29 cellular contexts compared by ENCODE assay signal in genomic region chr20:10527781-10528180, GRCh38.
"Had no signal": no experiment of that assay in that cellular context is flagged by ENCODE, and none has a peak within 500 bp of the region (broad histone marks: within the 10 kb centered on the region; RNA-seq: fewer than 3 reads in every experiment).

No MANE protein-coding gene starts in this region.

- H3K4me1 Mint-ChIP-seq: activated CD4-positive, alpha-beta T cell treated with anti-CD3 and anti-CD28 coated beads, Interleukin-2, amount 10 ng/mL, durations not matched to agents 24 days and 14 days had no signal

- H3K27me3 Mint-ChIP-seq: activated CD4-positive, alpha-beta T cell treated with anti-CD3 and anti-CD28 coated beads, Interleukin-2, amount 10 ng/mL, durations not matched to agents 24 days and 14 days; activated CD8-positive, alpha-beta T cell treated with anti-CD3 and anti-CD28 coated beads for 36 hours; activated naive CD4-positive, alpha-beta T cell treated with anti-CD3 and anti-CD28 coated beads, Interleukin-2, amount 50 U/mL, for 24 hours; activated naive CD8-positive, alpha-beta T cell treated with anti-CD3 and anti-CD28 coated beads, Interleukin-2, amount 10 ng/mL, durations not matched to agents 7 days and 5 days had no signal

- H3K4me3 Mint-ChIP-seq: activated CD4-positive, alpha-beta T cell treated with anti-CD3 and anti-CD28 coated beads, Interleukin-2, amount 10 ng/mL, durations not matched to agents 24 days and 14 days; activated CD8-positive, alpha-beta T cell treated with anti-CD3 and anti-CD28 coated beads for 36 hours; activated naive CD4-positive, alpha-beta T cell treated with anti-CD3 and anti-CD28 coated beads, Interleukin-2, amount 50 U/mL, for 24 hours; activated naive CD8-positive, alpha-beta T cell treated with anti-CD3 and anti-CD28 coated beads, Interleukin-2, amount 10 ng/mL, durations not matched to agents 7 days and 5 days; activated T-cell treated with anti-CD3 and anti-CD28 coated beads, Interleukin-2, amount 50 U/mL, for 72 hours; T-helper 1 cell treated with Interleukin-12 subunit alpha and Interleukin-12 subunit beta and Interleukin-4 antibody, amounts not matched to agents 30 μg/mL and 1 μg/mL, for 36 hours; T-helper 2 cell treated with Interferon-gamma antibody and Interleukin-4, amounts not matched to agents 5 μg/mL and 100 μg/mL, for 36 hours had no signal

- H3K27ac Mint-ChIP-seq: activated CD4-positive, alpha-beta T cell treated with anti-CD3 and anti-CD28 coated beads, Interleukin-2, amount 10 ng/mL, durations not matched to agents 24 days and 14 days; activated CD8-positive, alpha-beta T cell treated with anti-CD3 and anti-CD28 coated beads for 36 hours; activated naive CD4-positive, alpha-beta T cell treated with anti-CD3 and anti-CD28 coated beads, Interleukin-2, amount 50 U/mL, for 24 hours; activated naive CD8-positive, alpha-beta T cell treated with anti-CD3 and anti-CD28 coated beads, Interleukin-2, amount 10 ng/mL, durations not matched to agents 7 days and 5 days; activated T-cell treated with anti-CD3 and anti-CD28 coated beads, Interleukin-2, amount 50 U/mL, for 72 hours; activated T-helper 2 cell treated with anti-CD3 and anti-CD28 coated beads, Interferon-gamma antibody, Interleukin-2, Interleukin-4, amounts not matched to agents 10 μg/mL and 5 μg/mL and 100 μg/mL, durations not matched to agents 14 hours and 24 hours and 36 hours; T-helper 1 cell treated with Interleukin-12 subunit alpha and Interleukin-12 subunit beta and Interleukin-4 antibody, amounts not matched to agents 30 μg/mL and 1 μg/mL, for 36 hours; T-helper 2 cell treated with Interferon-gamma antibody and Interleukin-4, amounts not matched to agents 5 μg/mL and 100 μg/mL, for 36 hours had no signal

- ATAC-seq: activated CD8-positive, alpha-beta T cell treated with anti-CD3 and anti-CD28 coated beads for 36 hours; activated T-cell treated with anti-CD3 and anti-CD28 coated beads, Interleukin-2, amount 50 U/mL, for 72 hours; PC-3 had no signal

- DNase-seq: activated CD4-positive, alpha-beta T cell treated with anti-CD3 and anti-CD28 coated beads, Interleukin-2, amount 10 ng/mL, durations not matched to agents 24 days and 14 days; activated CD4-positive, alpha-beta T cell treated with anti-CD3 and anti-CD28 coated beads, Interleukin-2, amount 50 U/mL, for 4 hours; activated CD8-positive, alpha-beta T cell treated with anti-CD3 and anti-CD28 coated beads for 36 hours; activated gamma-delta T cell; activated naive CD4-positive, alpha-beta T cell treated with Interleukin-2 at 50 U/mL for 16 hours; activated naive CD8-positive, alpha-beta T cell treated with anti-CD3 and anti-CD28 coated beads, Interleukin-2, amount 10 ng/mL, durations not matched to agents 7 days and 5 days; activated T-cell treated with anti-CD3 and anti-CD28 coated beads, Interleukin-2, amount 50 U/mL, for 1 hour; activated T-cell treated with anti-CD3 and anti-CD28 coated beads, Interleukin-2, amount 50 U/mL, for 72 hours; amygdala; MM.1S; MV-4-11; NCI-H1092; NCI-H1436 treated with DMSO at 0.1 percent for 48 hours; NCI-H187 treated with DMSO at 0.1 percent for 48 hours; NCI-H2081; NCI-H2227 treated with DMSO at 0.1 percent for 48 hours; NCI-H446; NCI-H510A treated with DMSO at 0.1 percent for 48 hours; NCI-H526 treated with DMSO at 0.1 percent for 48 hours; NK-92 treated with Interleukin-12 subunit alpha and Interleukin-12 subunit beta, amount 100 ng/mL, for 24 hours; PC-3; Peyer's patch; RPMI8226; SHP77 treated with DMSO at 0.1 percent for 48 hours; SK-N-SH had no signal

- H3K9me3 Mint-ChIP-seq: activated CD4-positive, alpha-beta T cell treated with anti-CD3 and anti-CD28 coated beads, Interleukin-2, amount 10 ng/mL, durations not matched to agents 24 days and 14 days; activated CD8-positive, alpha-beta T cell treated with anti-CD3 and anti-CD28 coated beads for 36 hours; activated naive CD4-positive, alpha-beta T cell treated with anti-CD3 and anti-CD28 coated beads, Interleukin-2, amount 50 U/mL, for 24 hours; activated naive CD8-positive, alpha-beta T cell treated with anti-CD3 and anti-CD28 coated beads, Interleukin-2, amount 10 ng/mL, durations not matched to agents 7 days and 5 days; activated T-cell treated with anti-CD3 and anti-CD28 coated beads, Interleukin-2, amount 50 U/mL, for 72 hours; activated T-helper 2 cell treated with anti-CD3 and anti-CD28 coated beads, Interferon-gamma antibody, Interleukin-2, Interleukin-4, amounts not matched to agents 10 μg/mL and 5 μg/mL and 100 μg/mL, durations not matched to agents 14 hours and 24 hours and 36 hours; T-helper 1 cell treated with Interleukin-12 subunit alpha and Interleukin-12 subunit beta and Interleukin-4 antibody, amounts not matched to agents 30 μg/mL and 1 μg/mL, for 36 hours; T-helper 2 cell treated with Interferon-gamma antibody and Interleukin-4, amounts not matched to agents 5 μg/mL and 100 μg/mL, for 36 hours had no signal
